ENCODE assay signal across 1 cellular context in the genomic region with DNA sequence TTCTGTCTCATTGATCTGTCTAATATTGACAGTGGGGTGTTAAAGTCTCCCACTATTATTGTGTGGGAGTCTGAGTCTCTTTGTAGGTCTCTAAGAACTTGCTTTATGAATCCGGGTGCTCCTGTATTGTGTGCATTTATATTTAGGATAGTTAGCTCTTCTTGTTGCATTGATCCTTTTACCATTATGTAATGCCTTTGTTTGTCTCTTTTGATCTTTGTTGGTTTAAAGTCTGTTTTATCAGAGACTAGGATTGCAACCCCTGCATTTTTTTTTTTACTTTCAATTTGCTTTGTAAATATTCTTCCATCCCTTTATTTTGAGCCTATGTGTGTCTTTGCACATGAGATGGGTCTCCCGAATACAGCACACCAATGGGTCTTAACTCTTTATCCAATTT.
TF ChIP-seq lines count a peak whose summit lies in the region.
"Not testable (repeated sequence)": the region's sequence is repeated elsewhere in the genome, so short reads cannot be mapped to it uniquely, and the experiment has no call there.

No MANE protein-coding gene starts in this region.

TF ChIP-seq in HepG2, 621 proteins besides CTCF, POLR2A, EP300 and RAD21 (continued from another document):
- TF ChIP-seq FOXA3 (CRISPR knock-in tag; IDR thresholded peaks at IDR 0.05) = peak; percentile 70
- 0 out of 4 replicates have a peak, but pooled peaks of 1 of the 2 experiments have one; percentile 28 for TF ChIP-seq KLF16 (CRISPR knock-in tag; IDR thresholded peaks at IDR 0.05)
- TF ChIP-seq FOXK1 (CRISPR knock-in tag; IDR thresholded peaks at IDR 0.05; ENCODE audit: borderline replicate concordance, low read depth) = 0 out of 2 replicates have a peak, but pooled peaks have one; percentile 16
- TF ChIP-seq FOXJ3 (CRISPR knock-in tag; IDR thresholded peaks at IDR 0.05; ENCODE audit: borderline replicate concordance) = peak; percentile 32; the same call in 1 of the 2 replicates
- TF ChIP-seq CEBPG (CRISPR knock-in tag; IDR thresholded peaks at IDR 0.05) = peak; percentile 21; the same call in 1 of the 2 replicates
- TF ChIP-seq SOX13, SOX6, FOXP1 (IDR thresholded peaks at IDR 0.05): not testable (repeated sequence)
- TF ChIP-seq SOX13 (CRISPR knock-in tag; conservative IDR thresholded peaks at IDR 0.05 in 1 of 2, IDR thresholded peaks at IDR 0.05 in 1 of 2) = peak in 1 of 2 experiments; percentile 85; a peak in 2 of 4 replicates
- 0 out of 2 replicates have a peak, but pooled peaks have one; percentile 31 for TF ChIP-seq ZNF644 (CRISPR knock-in tag; IDR thresholded peaks at IDR 0.05; ENCODE audit: low read depth)
- peak; percentile 83 for TF ChIP-seq SOX6 (CRISPR knock-in tag; IDR thresholded peaks at IDR 0.05)
- TF ChIP-seq, protein P1, sequence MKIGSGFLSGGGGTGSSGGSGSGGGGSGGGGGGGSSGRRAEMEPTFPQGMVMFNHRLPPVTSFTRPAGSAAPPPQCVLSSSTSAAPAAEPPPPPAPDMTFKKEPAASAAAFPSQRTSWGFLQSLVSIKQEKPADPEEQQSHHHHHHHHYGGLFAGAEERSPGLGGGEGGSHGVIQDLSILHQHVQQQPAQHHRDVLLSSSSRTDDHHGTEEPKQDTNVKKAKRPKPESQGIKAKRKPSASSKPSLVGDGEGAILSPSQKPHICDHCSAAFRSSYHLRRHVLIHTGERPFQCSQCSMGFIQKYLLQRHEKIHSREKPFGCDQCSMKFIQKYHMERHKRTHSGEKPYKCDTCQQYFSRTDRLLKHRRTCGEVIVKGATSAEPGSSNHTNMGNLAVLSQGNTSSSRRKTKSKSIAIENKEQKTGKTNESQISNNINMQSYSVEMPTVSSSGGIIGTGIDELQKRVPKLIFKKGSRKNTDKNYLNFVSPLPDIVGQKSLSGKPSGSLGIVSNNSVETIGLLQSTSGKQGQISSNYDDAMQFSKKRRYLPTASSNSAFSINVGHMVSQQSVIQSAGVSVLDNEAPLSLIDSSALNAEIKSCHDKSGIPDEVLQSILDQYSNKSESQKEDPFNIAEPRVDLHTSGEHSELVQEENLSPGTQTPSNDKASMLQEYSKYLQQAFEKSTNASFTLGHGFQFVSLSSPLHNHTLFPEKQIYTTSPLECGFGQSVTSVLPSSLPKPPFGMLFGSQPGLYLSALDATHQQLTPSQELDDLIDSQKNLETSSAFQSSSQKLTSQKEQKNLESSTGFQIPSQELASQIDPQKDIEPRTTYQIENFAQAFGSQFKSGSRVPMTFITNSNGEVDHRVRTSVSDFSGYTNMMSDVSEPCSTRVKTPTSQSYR (CRISPR knock-in tag; IDR thresholded peaks at IDR 0.05; ENCODE audit: borderline replicate concordance) = 0 out of 2 replicates have a peak, but pooled peaks have one; percentile 13
- TF ChIP-seq, protein P2, sequence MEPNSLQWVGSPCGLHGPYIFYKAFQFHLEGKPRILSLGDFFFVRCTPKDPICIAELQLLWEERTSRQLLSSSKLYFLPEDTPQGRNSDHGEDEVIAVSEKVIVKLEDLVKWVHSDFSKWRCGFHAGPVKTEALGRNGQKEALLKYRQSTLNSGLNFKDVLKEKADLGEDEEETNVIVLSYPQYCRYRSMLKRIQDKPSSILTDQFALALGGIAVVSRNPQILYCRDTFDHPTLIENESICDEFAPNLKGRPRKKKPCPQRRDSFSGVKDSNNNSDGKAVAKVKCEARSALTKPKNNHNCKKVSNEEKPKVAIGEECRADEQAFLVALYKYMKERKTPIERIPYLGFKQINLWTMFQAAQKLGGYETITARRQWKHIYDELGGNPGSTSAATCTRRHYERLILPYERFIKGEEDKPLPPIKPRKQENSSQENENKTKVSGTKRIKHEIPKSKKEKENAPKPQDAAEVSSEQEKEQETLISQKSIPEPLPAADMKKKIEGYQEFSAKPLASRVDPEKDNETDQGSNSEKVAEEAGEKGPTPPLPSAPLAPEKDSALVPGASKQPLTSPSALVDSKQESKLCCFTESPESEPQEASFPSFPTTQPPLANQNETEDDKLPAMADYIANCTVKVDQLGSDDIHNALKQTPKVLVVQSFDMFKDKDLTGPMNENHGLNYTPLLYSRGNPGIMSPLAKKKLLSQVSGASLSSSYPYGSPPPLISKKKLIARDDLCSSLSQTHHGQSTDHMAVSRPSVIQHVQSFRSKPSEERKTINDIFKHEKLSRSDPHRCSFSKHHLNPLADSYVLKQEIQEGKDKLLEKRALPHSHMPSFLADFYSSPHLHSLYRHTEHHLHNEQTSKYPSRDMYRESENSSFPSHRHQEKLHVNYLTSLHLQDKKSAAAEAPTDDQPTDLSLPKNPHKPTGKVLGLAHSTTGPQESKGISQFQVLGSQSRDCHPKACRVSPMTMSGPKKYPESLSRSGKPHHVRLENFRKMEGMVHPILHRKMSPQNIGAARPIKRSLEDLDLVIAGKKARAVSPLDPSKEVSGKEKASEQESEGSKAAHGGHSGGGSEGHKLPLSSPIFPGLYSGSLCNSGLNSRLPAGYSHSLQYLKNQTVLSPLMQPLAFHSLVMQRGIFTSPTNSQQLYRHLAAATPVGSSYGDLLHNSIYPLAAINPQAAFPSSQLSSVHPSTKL (CRISPR knock-in tag; IDR thresholded peaks at IDR 0.05) = peak; percentile 85
- peak; percentile 29; the same call in 1 of the 2 replicates for TF ChIP-seq ZNF652 (CRISPR knock-in tag; IDR thresholded peaks at IDR 0.05; ENCODE audit: borderline replicate concordance, low read depth)
- TF ChIP-seq FOXP1 (CRISPR knock-in tag; IDR thresholded peaks at IDR 0.05) = peak; percentile 71; the same call in 1 of the 2 replicates
- peak; percentile 35; the same call in 1 of the 2 replicates for TF ChIP-seq SIX1 (CRISPR knock-in tag; IDR thresholded peaks at IDR 0.05; ENCODE audit: borderline replicate concordance)
- TF ChIP-seq, protein P3, sequence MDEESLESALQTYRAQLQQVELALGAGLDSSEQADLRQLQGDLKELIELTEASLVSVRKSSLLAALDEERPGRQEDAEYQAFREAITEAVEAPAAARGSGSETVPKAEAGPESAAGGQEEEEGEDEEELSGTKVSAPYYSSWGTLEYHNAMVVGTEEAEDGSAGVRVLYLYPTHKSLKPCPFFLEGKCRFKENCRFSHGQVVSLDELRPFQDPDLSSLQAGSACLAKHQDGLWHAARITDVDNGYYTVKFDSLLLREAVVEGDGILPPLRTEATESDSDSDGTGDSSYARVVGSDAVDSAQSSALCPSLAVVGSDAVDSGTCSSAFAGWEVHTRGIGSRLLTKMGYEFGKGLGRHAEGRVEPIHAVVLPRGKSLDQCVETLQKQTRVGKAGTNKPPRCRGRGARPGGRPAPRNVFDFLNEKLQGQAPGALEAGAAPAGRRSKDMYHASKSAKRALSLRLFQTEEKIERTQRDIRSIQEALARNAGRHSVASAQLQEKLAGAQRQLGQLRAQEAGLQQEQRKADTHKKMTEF (CRISPR knock-in tag; IDR thresholded peaks at IDR 0.05) = 0 out of 2 replicates have a peak, but pooled peaks have one; percentile 23
- TF ChIP-seq ISL2 (CRISPR knock-in tag; IDR thresholded peaks at IDR 0.05) = peak; percentile 70; the same call in 1 of the 2 replicates
- TF ChIP-seq HMG20A (CRISPR knock-in tag; IDR thresholded peaks at IDR 0.05; ENCODE audit: borderline replicate concordance) = peak; percentile 66
- TF ChIP-seq ONECUT2 (CRISPR knock-in tag; IDR thresholded peaks at IDR 0.05) = peak; percentile 69; the same call in 1 of the 2 replicates
- TF ChIP-seq, protein P4, sequence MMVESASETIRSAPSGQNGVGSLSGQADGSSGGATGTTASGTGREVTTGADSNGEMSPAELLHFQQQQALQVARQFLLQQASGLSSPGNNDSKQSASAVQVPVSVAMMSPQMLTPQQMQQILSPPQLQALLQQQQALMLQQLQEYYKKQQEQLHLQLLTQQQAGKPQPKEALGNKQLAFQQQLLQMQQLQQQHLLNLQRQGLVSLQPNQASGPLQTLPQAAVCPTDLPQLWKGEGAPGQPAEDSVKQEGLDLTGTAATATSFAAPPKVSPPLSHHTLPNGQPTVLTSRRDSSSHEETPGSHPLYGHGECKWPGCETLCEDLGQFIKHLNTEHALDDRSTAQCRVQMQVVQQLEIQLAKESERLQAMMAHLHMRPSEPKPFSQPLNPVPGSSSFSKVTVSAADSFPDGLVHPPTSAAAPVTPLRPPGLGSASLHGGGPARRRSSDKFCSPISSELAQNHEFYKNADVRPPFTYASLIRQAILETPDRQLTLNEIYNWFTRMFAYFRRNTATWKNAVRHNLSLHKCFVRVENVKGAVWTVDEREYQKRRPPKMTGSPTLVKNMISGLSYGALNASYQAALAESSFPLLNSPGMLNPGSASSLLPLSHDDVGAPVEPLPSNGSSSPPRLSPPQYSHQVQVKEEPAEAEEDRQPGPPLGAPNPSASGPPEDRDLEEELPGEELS (CRISPR knock-in tag; IDR thresholded peaks at IDR 0.05) = peak; percentile 55
- peak; percentile 81; the same call in 1 of the 2 replicates for TF ChIP-seq SOX5 (CRISPR knock-in tag; IDR thresholded peaks at IDR 0.05; ENCODE audit: borderline replicate concordance)
- TF ChIP-seq RARA (CRISPR knock-in tag; IDR thresholded peaks at IDR 0.05) = peak; percentile 55
- peak; percentile 54; the same call in 1 of the 2 replicates for TF ChIP-seq BCL6 (CRISPR knock-in tag; IDR thresholded peaks at IDR 0.05)
- TF ChIP-seq TCF7 (IDR thresholded peaks at IDR 0.05; ENCODE audit: low read depth) = peak; percentile 64; the same call in 1 of the 2 replicates
- 0 out of 4 replicates have a peak, but pooled peaks of 1 of the 2 experiments have one; percentile 5 for TF ChIP-seq MAFK (conservative IDR thresholded peaks at IDR 0.05 in 1 of 2, IDR thresholded peaks at IDR 0.05 in 1 of 2; ENCODE audit: low read length in 2 of 2)
- TF ChIP-seq, protein P5, sequence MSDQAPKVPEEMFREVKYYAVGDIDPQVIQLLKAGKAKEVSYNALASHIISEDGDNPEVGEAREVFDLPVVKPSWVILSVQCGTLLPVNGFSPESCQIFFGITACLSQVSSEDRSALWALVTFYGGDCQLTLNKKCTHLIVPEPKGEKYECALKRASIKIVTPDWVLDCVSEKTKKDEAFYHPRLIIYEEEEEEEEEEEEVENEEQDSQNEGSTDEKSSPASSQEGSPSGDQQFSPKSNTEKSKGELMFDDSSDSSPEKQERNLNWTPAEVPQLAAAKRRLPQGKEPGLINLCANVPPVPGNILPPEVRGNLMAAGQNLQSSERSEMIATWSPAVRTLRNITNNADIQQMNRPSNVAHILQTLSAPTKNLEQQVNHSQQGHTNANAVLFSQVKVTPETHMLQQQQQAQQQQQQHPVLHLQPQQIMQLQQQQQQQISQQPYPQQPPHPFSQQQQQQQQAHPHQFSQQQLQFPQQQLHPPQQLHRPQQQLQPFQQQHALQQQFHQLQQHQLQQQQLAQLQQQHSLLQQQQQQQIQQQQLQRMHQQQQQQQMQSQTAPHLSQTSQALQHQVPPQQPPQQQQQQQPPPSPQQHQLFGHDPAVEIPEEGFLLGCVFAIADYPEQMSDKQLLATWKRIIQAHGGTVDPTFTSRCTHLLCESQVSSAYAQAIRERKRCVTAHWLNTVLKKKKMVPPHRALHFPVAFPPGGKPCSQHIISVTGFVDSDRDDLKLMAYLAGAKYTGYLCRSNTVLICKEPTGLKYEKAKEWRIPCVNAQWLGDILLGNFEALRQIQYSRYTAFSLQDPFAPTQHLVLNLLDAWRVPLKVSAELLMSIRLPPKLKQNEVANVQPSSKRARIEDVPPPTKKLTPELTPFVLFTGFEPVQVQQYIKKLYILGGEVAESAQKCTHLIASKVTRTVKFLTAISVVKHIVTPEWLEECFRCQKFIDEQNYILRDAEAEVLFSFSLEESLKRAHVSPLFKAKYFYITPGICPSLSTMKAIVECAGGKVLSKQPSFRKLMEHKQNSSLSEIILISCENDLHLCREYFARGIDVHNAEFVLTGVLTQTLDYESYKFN (CRISPR knock-in tag; conservative IDR thresholded peaks at IDR 0.05) = peak; percentile 63
- TF ChIP-seq, protein P6, sequence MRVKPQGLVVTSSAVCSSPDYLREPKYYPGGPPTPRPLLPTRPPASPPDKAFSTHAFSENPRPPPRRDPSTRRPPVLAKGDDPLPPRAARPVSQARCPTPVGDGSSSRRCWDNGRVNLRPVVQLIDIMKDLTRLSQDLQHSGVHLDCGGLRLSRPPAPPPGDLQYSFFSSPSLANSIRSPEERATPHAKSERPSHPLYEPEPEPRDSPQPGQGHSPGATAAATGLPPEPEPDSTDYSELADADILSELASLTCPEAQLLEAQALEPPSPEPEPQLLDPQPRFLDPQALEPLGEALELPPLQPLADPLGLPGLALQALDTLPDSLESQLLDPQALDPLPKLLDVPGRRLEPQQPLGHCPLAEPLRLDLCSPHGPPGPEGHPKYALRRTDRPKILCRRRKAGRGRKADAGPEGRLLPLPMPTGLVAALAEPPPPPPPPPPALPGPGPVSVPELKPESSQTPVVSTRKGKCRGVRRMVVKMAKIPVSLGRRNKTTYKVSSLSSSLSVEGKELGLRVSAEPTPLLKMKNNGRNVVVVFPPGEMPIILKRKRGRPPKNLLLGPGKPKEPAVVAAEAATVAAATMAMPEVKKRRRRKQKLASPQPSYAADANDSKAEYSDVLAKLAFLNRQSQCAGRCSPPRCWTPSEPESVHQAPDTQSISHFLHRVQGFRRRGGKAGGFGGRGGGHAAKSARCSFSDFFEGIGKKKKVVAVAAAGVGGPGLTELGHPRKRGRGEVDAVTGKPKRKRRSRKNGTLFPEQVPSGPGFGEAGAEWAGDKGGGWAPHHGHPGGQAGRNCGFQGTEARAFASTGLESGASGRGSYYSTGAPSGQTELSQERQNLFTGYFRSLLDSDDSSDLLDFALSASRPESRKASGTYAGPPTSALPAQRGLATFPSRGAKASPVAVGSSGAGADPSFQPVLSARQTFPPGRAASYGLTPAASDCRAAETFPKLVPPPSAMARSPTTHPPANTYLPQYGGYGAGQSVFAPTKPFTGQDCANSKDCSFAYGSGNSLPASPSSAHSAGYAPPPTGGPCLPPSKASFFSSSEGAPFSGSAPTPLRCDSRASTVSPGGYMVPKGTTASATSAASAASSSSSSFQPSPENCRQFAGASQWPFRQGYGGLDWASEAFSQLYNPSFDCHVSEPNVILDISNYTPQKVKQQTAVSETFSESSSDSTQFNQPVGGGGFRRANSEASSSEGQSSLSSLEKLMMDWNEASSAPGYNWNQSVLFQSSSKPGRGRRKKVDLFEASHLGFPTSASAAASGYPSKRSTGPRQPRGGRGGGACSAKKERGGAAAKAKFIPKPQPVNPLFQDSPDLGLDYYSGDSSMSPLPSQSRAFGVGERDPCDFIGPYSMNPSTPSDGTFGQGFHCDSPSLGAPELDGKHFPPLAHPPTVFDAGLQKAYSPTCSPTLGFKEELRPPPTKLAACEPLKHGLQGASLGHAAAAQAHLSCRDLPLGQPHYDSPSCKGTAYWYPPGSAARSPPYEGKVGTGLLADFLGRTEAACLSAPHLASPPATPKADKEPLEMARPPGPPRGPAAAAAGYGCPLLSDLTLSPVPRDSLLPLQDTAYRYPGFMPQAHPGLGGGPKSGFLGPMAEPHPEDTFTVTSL (CRISPR knock-in tag; IDR thresholded peaks at IDR 0.05; ENCODE audit: borderline replicate concordance) = peak; percentile 65; the same call in 1 of the 2 replicates
- TF ChIP-seq NCOA2 (CRISPR knock-in tag; IDR thresholded peaks at IDR 0.05) = peak; percentile 57
